11 cellular contexts compared by ENCODE assay signal in the genomic region with DNA sequence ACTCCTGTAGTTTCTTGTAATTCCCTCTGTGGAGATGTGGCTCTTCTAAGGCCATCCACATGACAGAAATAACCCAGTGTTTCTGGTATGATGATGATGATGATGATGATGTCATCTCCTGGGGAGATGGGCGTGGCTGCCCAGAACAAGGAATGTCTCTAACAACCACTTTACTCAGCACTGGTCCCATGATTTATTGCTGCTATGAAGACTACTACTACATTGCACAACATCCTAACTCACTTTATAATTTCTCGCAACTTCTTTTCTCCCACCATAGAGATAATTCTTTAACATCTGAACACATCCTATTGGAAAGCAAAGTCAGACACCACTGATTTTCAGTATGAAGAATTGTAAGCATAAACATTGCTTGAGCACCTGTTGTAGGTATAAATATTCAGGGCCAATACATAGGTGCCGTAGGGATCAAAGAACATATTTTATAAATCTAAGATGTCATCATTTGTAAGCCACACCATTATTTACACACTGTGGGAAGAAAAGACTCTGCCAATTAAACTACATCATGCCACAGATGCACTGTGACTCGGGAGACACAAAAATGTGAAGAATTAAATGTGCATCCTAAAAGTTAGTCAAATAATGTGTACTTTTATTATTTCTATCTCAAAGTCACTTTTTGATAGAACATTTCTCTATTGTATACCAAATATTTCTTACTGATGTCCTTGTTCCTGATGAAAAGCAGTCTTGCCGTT. TPM values are rescaled to one million over a fixed set of nuclear protein-coding genes. Genes with fewer than 3 reads are reported as not detected.
DNase-seq lines count a peak whose midpoint lies in the region; ATAC-seq and TF ChIP-seq lines count a peak whose summit lies in the region.
"Had no signal": no experiment of that assay in that cellular context is flagged by ENCODE, and none has a peak within 500 bp of the region (broad histone marks: within the 10 kb centered on the region; RNA-seq: fewer than 3 reads in every experiment).

No MANE protein-coding gene starts in this region.

- ATAC-seq in stimulated activated effector memory CD8-positive, alpha-beta T cell treated with anti-CD3 and anti-CD28 coated beads, Interleukin-12 subunit alpha, Interleukin-12 subunit beta, amount 100 ng/mL, for 72 hours, result no peak
- ATAC-seq in GM18861 (IDR thresholded peaks at IDR 0.05; ENCODE audit: unreplicated experiment), result no peak
- no peak for ATAC-seq in GM19463 (IDR thresholded peaks at IDR 0.05; ENCODE audit: unreplicated experiment)

- intact Hi-C loops in Calu3 (cut with micrococcal nuclease; ENCODE audit: unreplicated experiment), result no loop called here

- no peaks in the 10 kb centered on the region for H3K27me3 Mint-ChIP-seq in Calu3 (ENCODE audit: unreplicated experiment)

- H3K4me3 ChIP-seq in choroid plexus epithelial cell (ENCODE audit: low read depth, low read length), result no peak overlapping the region

- TF ChIP-seq CTCF in Calu3 (IDR thresholded peaks at IDR 0.05; ENCODE audit: unreplicated experiment) (no peak), choroid plexus epithelial cell (conservative IDR thresholded peaks at IDR 0.05; ENCODE audit: low read depth, low read length) (no peak)

- H3K27ac Mint-ChIP-seq in Calu3 (ENCODE audit: unreplicated experiment), result no peak overlapping the region
- no peak overlapping the region for H3K27ac Mint-ChIP-seq in stimulated activated effector memory CD8-positive, alpha-beta T cell treated with anti-CD3 and anti-CD28 coated beads, Interleukin-12 subunit alpha, Interleukin-12 subunit beta, amount 100 ng/mL, for 72 hours

- DNase-seq in Calu3 (peak; percentile 17), MV-4-11 (lab: John Stamatoyannopoulos, UW) (peak; percentile 92), choroid plexus epithelial cell (ENCODE audit: low read depth) (peak; percentile 83), myocyte (ENCODE audit: low read depth) (peak; percentile 62), C1 segment of cervical spinal cord (lab: John Stamatoyannopoulos, UW) (no peak)
- DNase-seq in stimulated activated effector memory CD8-positive, alpha-beta T cell treated with anti-CD3 and anti-CD28 coated beads, Interleukin-12 subunit alpha, Interleukin-12 subunit beta, amount 100 ng/mL, for 72 hours (ENCODE audit: low spot score in 2 of 2), result no peak
- DNase-seq: DND-41; stimulated activated CD4-positive, alpha-beta T cell treated with anti-CD3 and anti-CD28 coated beads, Interleukin-4, amount 100 ng/mL, for 24 hours had no signal

- peaks cover 9% of the 10 kb centered on the region for H3K4me1 Mint-ChIP-seq in Calu3 (ENCODE audit: low read depth, unreplicated experiment)
- H3K4me1 Mint-ChIP-seq in stimulated activated effector memory CD8-positive, alpha-beta T cell treated with anti-CD3 and anti-CD28 coated beads, Interleukin-12 subunit alpha, Interleukin-12 subunit beta, amount 100 ng/mL, for 72 hours, result peaks cover 18% of the 10 kb centered on the region

- H3K9me3 Mint-ChIP-seq in Calu3 (ENCODE audit: low read depth, unreplicated experiment), result no peaks in the 10 kb centered on the region
- no peaks in the 10 kb centered on the region for H3K9me3 Mint-ChIP-seq in stimulated activated effector memory CD8-positive, alpha-beta T cell treated with anti-CD3 and anti-CD28 coated beads, Interleukin-12 subunit alpha, Interleukin-12 subunit beta, amount 100 ng/mL, for 72 hours
- H3K9me3 Mint-ChIP-seq: nephron had no signal

- CTCF ChIA-PET in Calu3 (lab: Charles Lee), result no interaction called here

- H3K36me3 Mint-ChIP-seq in Calu3 (ENCODE audit: insufficient read depth, unreplicated experiment), result no peaks in the 10 kb centered on the region
- H3K36me3 Mint-ChIP-seq in stimulated activated effector memory CD8-positive, alpha-beta T cell treated with anti-CD3 and anti-CD28 coated beads, Interleukin-12 subunit alpha, Interleukin-12 subunit beta, amount 100 ng/mL, for 72 hours, result peaks cover 53% of the 10 kb centered on the region

- H3K4me3 Mint-ChIP-seq in Calu3 (ENCODE audit: low read depth, unreplicated experiment), result no peak overlapping the region
- no peak overlapping the region for H3K4me3 Mint-ChIP-seq in stimulated activated effector memory CD8-positive, alpha-beta T cell treated with anti-CD3 and anti-CD28 coated beads, Interleukin-12 subunit alpha, Interleukin-12 subunit beta, amount 100 ng/mL, for 72 hours
- H3K4me3 Mint-ChIP-seq: nephron had no signal

- no TSS peak for BruUV-seq in Calu3 (replicated peaks; lab: Mats Ljungman, UMichigan)

RNA-seq across cellular contexts. Expression of a gene that starts 6.4 kb away (rescaled TPM):
- total RNA-seq in Calu3 (2022) (7.6 and 9.4 TPM in 2 replicates), myocyte (8.3 and 13.2 TPM in 2 replicates)
- polyA plus RNA-seq in myocyte (2012), result 8.8 TPM

RNA-seq across cellular contexts. Expression of a gene that starts 6.8 kb away (rescaled TPM):
- 11.3 and 13.5 TPM in 2 replicates for total RNA-seq in Calu3 (2022)
- 13.9 and 18.5 TPM in 2 replicates for total RNA-seq in myocyte
- 18.9 TPM for polyA plus RNA-seq in myocyte (2012)

RNA-seq across cellular contexts. Expression of a gene that starts 26.0 kb away (rescaled TPM):
- 0.92 and 1.1 TPM in 2 replicates for total RNA-seq in Calu3 (2022)
- 3.4 and 4.1 TPM in 2 replicates for total RNA-seq in myocyte
- 3.1 TPM for polyA plus RNA-seq in myocyte (2012)

Comparison
In these comparisons a context has a peak if more than half of its experiments do, and no peak if none do; other contexts are left out.
1. DNase-seq: peak in Calu3 (single experiment), MV-4-11 (single experiment), choroid plexus epithelial cell (single experiment) and myocyte (single experiment); none in stimulated activated effector memory CD8-positive, alpha-beta T cell treated with anti-CD3 and anti-CD28 coated beads, Interleukin-12 subunit alpha, Interleukin-12 subunit beta, amount 100 ng/mL, for 72 hours (0 of 2) and C1 segment of cervical spinal cord (0 of 14).